1 cellular context compared by ENCODE assay signal in genomic region chr12:68532204-68532886, GRCh38.
TF ChIP-seq lines count a peak whose summit lies in the region.

No MANE protein-coding gene starts in this region.

TF ChIP-seq in SK-N-SH treated with all-trans-retinoic acid at 6 μM for 48 hours, 23 proteins besides CTCF, POLR2A, EP300 and RAD21 (continued from another document):
- TF ChIP-seq TSHZ2 (CRISPR knock-in tag; IDR thresholded peaks at IDR 0.05): no peak
